In the genomic region with DNA sequence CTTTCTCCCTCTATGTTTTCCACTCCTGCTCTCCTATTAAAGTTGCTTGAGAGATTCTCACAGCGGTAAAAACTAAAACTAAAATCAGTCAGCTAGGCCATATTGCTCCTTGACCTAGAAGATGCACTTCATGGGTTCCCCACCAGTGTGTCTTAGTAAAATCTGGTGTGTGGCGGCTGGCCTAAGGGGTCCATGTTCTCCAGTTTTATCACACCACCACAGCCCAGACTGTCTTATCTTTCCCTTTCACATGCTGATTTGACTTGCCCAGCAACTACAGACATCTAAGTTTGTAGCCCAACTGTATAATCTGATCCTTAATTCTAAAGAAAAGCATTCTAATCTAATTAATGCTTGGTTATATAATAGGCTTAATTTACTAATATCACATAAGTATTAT, we compare ENCODE assay signal across 15 cellular contexts.
A peak's percentile ranks its signal among the peaks of the same experiment; 100 is the strongest.
DNase-seq lines count a peak whose midpoint lies in the region; ATAC-seq and TF ChIP-seq lines count a peak whose summit lies in the region.
"Had no signal": no experiment of that assay in that cellular context is flagged by ENCODE, and none has a peak within 500 bp of the region (broad histone marks: within the 10 kb centered on the region; RNA-seq: fewer than 3 reads in every experiment).

No MANE protein-coding gene starts in this region.

- peak; percentile 23 for DNase-seq in BE2C
- peak; percentile 91 for DNase-seq in OCI-M1 (lab: John Stamatoyannopoulos, UW)
- peak; percentile 25 for DNase-seq in germinal center (ENCODE audit: low spot score)
- DNase-seq in NCI-H526 treated with DMSO at 0.1 percent for 48 hours (lab: John Stamatoyannopoulos, UW) = no peak
- no peak for DNase-seq in dorsolateral prefrontal cortex
- no peak for DNase-seq in esophagus muscularis mucosa (ENCODE audit: extremely low spot score)
- DNase-seq: C1 segment of cervical spinal cord, DMS153, NCI-H1048, NCI-H1436 treated with DMSO at 0.1 percent for 48 hours, NCI-H2081, Right ventricle myocardium superior had no signal

- no peak for TF ChIP-seq EP300 in esophagus muscularis mucosa (IDR thresholded peaks at IDR 0.05)

- H3K4me1 ChIP-seq in BE2C (peaks cover 17% of the 10 kb centered on the region), esophagus muscularis mucosa (no peaks in the 10 kb centered on the region)
- H3K4me1 ChIP-seq: A549 had no signal

- WGBS in esophagus muscularis mucosa = 91% methylated on average over 2 of the region's 2 CpGs

- H3K36me3 ChIP-seq in BE2C = peaks cover 11% of the 10 kb centered on the region
- H3K36me3 ChIP-seq in esophagus muscularis mucosa = peaks cover 0 to 8% (median 2%) of the 10 kb centered on the region in 4 donors

- TF ChIP-seq POLR2A in esophagus muscularis mucosa (IDR thresholded peaks at IDR 0.05; ENCODE audit: low read depth) = no peak

- no peaks in the 10 kb centered on the region for H3K9me3 ChIP-seq in BE2C
- no peaks in the 10 kb centered on the region for H3K9me3 ChIP-seq in esophagus muscularis mucosa
- H3K9me3 ChIP-seq: A549 had no signal

- intact Hi-C loops in dorsolateral prefrontal cortex (cut with DNase I) (no loop called here), esophagus muscularis mucosa (cut with DNase I) (no loop called here)

- no peak overlapping the region for H3K27ac ChIP-seq in dorsolateral prefrontal cortex
- H3K27ac ChIP-seq in esophagus muscularis mucosa (replicated peaks in 1 of 4) = no peak overlapping the region
- H3K27ac ChIP-seq: A549, SK-N-MC had no signal

- H3K4me3 ChIP-seq in BE2C (ENCODE audit: low read depth, low read length) (no peak overlapping the region), dorsolateral prefrontal cortex (no peak overlapping the region), esophagus muscularis mucosa (no peak overlapping the region)
- H3K4me3 ChIP-seq: A549, SK-N-MC had no signal

- H3K27me3 ChIP-seq in BE2C (no peaks in the 10 kb centered on the region), dorsolateral prefrontal cortex (no peaks in the 10 kb centered on the region), esophagus muscularis mucosa (no peaks in the 10 kb centered on the region)

- peak; percentile 42 for ATAC-seq in GM18858 (IDR thresholded peaks at IDR 0.05; ENCODE audit: unreplicated experiment)
- ATAC-seq: A549 had no signal

- TF ChIP-seq CTCF in BE2C (IDR thresholded peaks at IDR 0.05; ENCODE audit: low read depth, low read length) (no peak), dorsolateral prefrontal cortex (IDR thresholded peaks at IDR 0.05 in 54 of 56, conservative IDR thresholded peaks at IDR 0.05 in 2 of 56; ENCODE audit: low read depth in 1 of 56, partially characterized antibody in 56 of 56) (no peak), esophagus muscularis mucosa (IDR thresholded peaks at IDR 0.05) (no peak)

Comparison
In these comparisons a context has a peak if more than half of its experiments do, and no peak if none do; other contexts are left out.
1. DNase-seq: peak in BE2C (single experiment), OCI-M1 (single experiment) and germinal center (single experiment); none in NCI-H526 treated with DMSO at 0.1 percent for 48 hours (single experiment), dorsolateral prefrontal cortex (0 of 10) and esophagus muscularis mucosa (single experiment).